In the genomic region with DNA sequence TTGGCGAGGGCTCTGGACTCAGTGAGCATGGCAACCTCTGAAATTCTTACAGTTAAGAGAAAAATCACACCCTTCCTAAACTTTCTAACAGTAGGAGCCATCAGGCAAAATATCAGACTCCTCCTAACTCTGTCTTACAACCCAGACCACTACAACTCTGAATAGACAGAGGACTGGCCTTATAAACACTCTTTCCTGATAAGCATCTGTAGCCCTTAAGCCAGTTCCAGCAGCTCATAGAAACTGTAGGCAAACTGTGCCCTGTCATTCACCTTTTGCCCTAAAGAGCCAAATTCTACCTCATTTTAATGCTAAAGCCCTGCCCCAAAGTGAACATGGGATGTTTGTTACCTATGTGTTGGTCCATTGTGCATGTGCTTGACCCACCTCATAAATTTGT, we compare ENCODE assay signal across 15 cellular contexts.
A peak's percentile ranks its signal among the peaks of the same experiment; 100 is the strongest.
DNase-seq lines count a peak whose midpoint lies in the region; ATAC-seq and TF ChIP-seq lines count a peak whose summit lies in the region.
"Had no signal": no experiment of that assay in that cellular context is flagged by ENCODE, and none has a peak within 500 bp of the region (broad histone marks: within the 10 kb centered on the region; RNA-seq: fewer than 3 reads in every experiment).

No MANE protein-coding gene starts in this region.

- no peaks in the 10 kb centered on the region for H3K36me3 ChIP-seq in esophagus muscularis mucosa

- intact Hi-C loops in esophagus muscularis mucosa (cut with DNase I) = no loop called here

- no peak overlapping the region for H3K4me3 ChIP-seq in esophagus muscularis mucosa

- H3K36me3 Mint-ChIP-seq in nephron progenitor cell (ENCODE audit: low read depth) = no peaks in the 10 kb centered on the region
- H3K36me3 Mint-ChIP-seq: CD4-positive, alpha-beta memory T cell had no signal

- no peak for TF ChIP-seq POLR2A in esophagus muscularis mucosa (IDR thresholded peaks at IDR 0.05; ENCODE audit: low read depth)

- H3K27ac Mint-ChIP-seq in nephron progenitor cell = peak overlapping the region; percentile 10
- H3K27ac Mint-ChIP-seq: CD4-positive, alpha-beta memory T cell had no signal

- H3K4me1 ChIP-seq in esophagus muscularis mucosa = peaks cover 0 to 10% (median 2%) of the 10 kb centered on the region in 4 donors

- DNase-seq in SK-N-DZ (ENCODE audit: low spot score) = peak; percentile 68
- DNase-seq in esophagus muscularis mucosa (ENCODE audit: extremely low spot score) = peak; percentile 47
- no peak for DNase-seq in nephron progenitor cell
- no peak for DNase-seq in KG1 (lab: John Stamatoyannopoulos, UW)
- DNase-seq in globus pallidus (ENCODE audit: low spot score) = no peak
- DNase-seq: C1 segment of cervical spinal cord; Calu3; CD4-positive, alpha-beta memory T cell; COR-L47; DMS53; DMS79 treated with DMSO at 0.1 percent for 48 hours; GF-D8; H7 had no signal

- TF ChIP-seq CTCF in esophagus muscularis mucosa (IDR thresholded peaks at IDR 0.05) (no peak), nephron progenitor cell (IDR thresholded peaks at IDR 0.05) (no peak)

- WGBS in esophagus muscularis mucosa = 67% methylated on average over 1 of the region's 1 CpG

- H3K27me3 Mint-ChIP-seq in nephron progenitor cell (ENCODE audit: low read depth, poor library complexity) = peaks cover 6% of the 10 kb centered on the region

- H3K27ac ChIP-seq in esophagus muscularis mucosa (replicated peaks in 1 of 4) = no peak overlapping the region

- no peak overlapping the region for H3K4me3 Mint-ChIP-seq in nephron progenitor cell
- H3K4me3 Mint-ChIP-seq: CD4-positive, alpha-beta memory T cell had no signal

- H3K4me1 Mint-ChIP-seq in nephron progenitor cell = peaks cover 54% of the 10 kb centered on the region
- H3K4me1 Mint-ChIP-seq: CD4-positive, alpha-beta memory T cell had no signal

- TF ChIP-seq EP300 in esophagus muscularis mucosa (IDR thresholded peaks at IDR 0.05) = no peak

- ATAC-seq in GM19324 (IDR thresholded peaks at IDR 0.05; ENCODE audit: low FRiP score, unreplicated experiment) = no peak
- ATAC-seq: HCT116 had no signal

- no peaks in the 10 kb centered on the region for H3K27me3 ChIP-seq in esophagus muscularis mucosa

- H3K9me3 ChIP-seq in esophagus muscularis mucosa = no peaks in the 10 kb centered on the region

- H3K9me3 Mint-ChIP-seq in nephron progenitor cell = peaks cover 4% of the 10 kb centered on the region
- H3K9me3 Mint-ChIP-seq: CD4-positive, alpha-beta memory T cell had no signal

Comparison
In these comparisons a context has a peak if more than half of its experiments do, and no peak if none do; other contexts are left out.
1. DNase-seq: peak in SK-N-DZ (single experiment) and esophagus muscularis mucosa (single experiment); none in nephron progenitor cell (single experiment), KG1 (single experiment) and globus pallidus (single experiment).